Comparison of ENCODE assay signal across 8 cellular contexts in the genomic region with DNA sequence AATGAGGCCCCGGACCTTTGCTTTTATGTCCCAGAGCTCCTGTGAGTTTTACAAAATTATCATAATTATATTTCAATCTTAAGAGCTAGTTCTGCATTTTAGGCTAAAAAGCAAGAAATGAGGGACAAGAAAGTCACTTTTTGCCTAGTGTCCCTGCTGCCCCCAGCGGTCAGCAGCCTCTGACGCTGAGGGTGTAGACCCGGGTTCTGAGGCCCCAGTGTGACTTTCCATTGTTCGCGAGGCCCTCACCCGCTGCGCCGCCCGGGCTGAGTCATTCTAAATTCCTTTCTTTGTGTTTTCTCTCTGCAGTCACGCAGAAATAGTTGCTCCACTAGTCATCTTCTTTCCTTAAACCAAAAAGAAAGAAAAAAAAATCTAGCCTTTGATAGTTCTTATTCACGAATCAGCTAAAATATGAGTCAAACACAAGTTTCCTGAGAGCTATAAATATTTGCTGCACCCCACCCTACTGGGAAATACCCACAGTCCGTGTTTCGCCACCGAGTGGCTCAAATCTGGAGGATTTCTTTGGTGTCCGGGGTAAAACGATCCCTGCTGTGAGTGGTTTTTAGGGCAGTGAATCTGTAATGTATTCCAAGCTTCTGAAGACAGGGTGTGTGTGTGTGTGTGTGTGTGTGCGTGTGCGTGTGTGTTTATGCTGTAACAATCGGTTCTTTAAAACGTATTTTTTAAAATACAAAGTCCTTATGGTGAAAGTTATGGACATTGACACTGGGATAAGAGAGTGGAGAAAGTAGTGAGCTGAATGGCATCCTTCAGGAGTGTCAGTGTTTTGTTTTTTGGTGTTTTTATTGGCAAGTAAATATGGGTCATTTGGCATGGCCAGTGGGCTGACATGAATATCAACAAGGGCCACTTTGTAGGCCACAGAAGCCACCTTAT. TPM values are rescaled to one million over a fixed set of nuclear protein-coding genes. Genes with fewer than 3 reads are reported as not detected.
DNase-seq lines count a peak whose midpoint lies in the region; ATAC-seq and TF ChIP-seq lines count a peak whose summit lies in the region.

No MANE protein-coding gene starts in this region.

- H3K27ac Mint-ChIP-seq in naive B cell = peak overlapping the region; percentile 98 to 100 (median 99)

- no peaks in the 10 kb centered on the region for H3K27me3 Mint-ChIP-seq in naive B cell

- peaks cover 12 to 43% (median 14%) of the 10 kb centered on the region in 3 donors for H3K4me1 Mint-ChIP-seq in naive B cell

- H3K9me3 ChIP-seq in OCI-LY3 (ENCODE audit: insufficient read depth, low read length) (no peaks in the 10 kb centered on the region), esophagus squamous epithelium (no peaks in the 10 kb centered on the region)

- no peaks in the 10 kb centered on the region for H3K36me3 ChIP-seq in OCI-LY3 (replicated peaks; ENCODE audit: low read depth, low read length)
- H3K36me3 ChIP-seq in esophagus squamous epithelium = no peaks in the 10 kb centered on the region

- peak in 1 of 4 donors; percentile 32 for TF ChIP-seq POLR2A in esophagus squamous epithelium (IDR thresholded peaks at IDR 0.05)

- H3K4me3 ChIP-seq in OCI-LY3 (ENCODE audit: low read length) = peak overlapping the region; percentile 72
- peak overlapping the region; percentile 12 to 50 (median 30) for H3K4me3 ChIP-seq in esophagus squamous epithelium

- peak overlapping the region; percentile 84 for H3K4me2 ChIP-seq in OCI-LY3 (ENCODE audit: low read length)

- H3K9me3 Mint-ChIP-seq in naive B cell = peaks cover 0 to 10% (median 5%) of the 10 kb centered on the region in 7 donors

- H3K27ac ChIP-seq in OCI-LY3 (ENCODE audit: low read length) (peak overlapping the region; percentile 69), esophagus squamous epithelium (peak overlapping the region; percentile 80 to 96 (median 92))

- no peaks in the 10 kb centered on the region for H3K79me2 ChIP-seq in OCI-LY3 (ENCODE audit: low read length)

- H3K9ac ChIP-seq in OCI-LY3 (ENCODE audit: low read length) = peak overlapping the region; percentile 67

- H3K4me1 ChIP-seq in OCI-LY3 (ENCODE audit: low read length) (peaks cover 28% of the 10 kb centered on the region), esophagus squamous epithelium (peaks cover 18 to 32% (median 24%) of the 10 kb centered on the region in 3 donors)

- WGBS in esophagus squamous epithelium, 2 donors = 0 to 3% methylated on average over 21 of the region's 21 CpGs

- peak; percentile 51 for TF ChIP-seq CTCF in OCI-LY3 (IDR thresholded peaks at IDR 0.05; ENCODE audit: low read depth, low read length)
- peak in 3 of 6 experiments; percentile 12 to 58 (median 30) for TF ChIP-seq CTCF in esophagus squamous epithelium (IDR thresholded peaks at IDR 0.05)

- H3K27me3 ChIP-seq in OCI-LY3 (ENCODE audit: low read depth, low read length) = no peaks in the 10 kb centered on the region
- H3K27me3 ChIP-seq in esophagus squamous epithelium = no peaks in the 10 kb centered on the region

- peaks cover 0 to 5% of the 10 kb centered on the region in 2 donors for H3K36me3 Mint-ChIP-seq in naive B cell

- H2AFZ ChIP-seq in OCI-LY3 (ENCODE audit: low read depth, low read length) = peak overlapping the region; percentile 90

- ATAC-seq in GM18499 (IDR thresholded peaks at IDR 0.05; ENCODE audit: insufficient read depth, unreplicated experiment) = peak; percentile 44
- ATAC-seq in HG02884 (IDR thresholded peaks at IDR 0.05; ENCODE audit: unreplicated experiment) = peak; percentile 86
- peak; percentile 73 to 76 for ATAC-seq in naive B cell (ENCODE audit: low read depth in 2 of 2)

- peak overlapping the region; percentile 78 to 93 (median 89) for H3K4me3 Mint-ChIP-seq in naive B cell

- H4K20me1 ChIP-seq in OCI-LY3 (ENCODE audit: insufficient read depth, low read length) = no peaks in the 10 kb centered on the region

- intact Hi-C loops in esophagus squamous epithelium (cut with DNase I) = loop anchor here (10.0 kb wide), 1 partner anchor 56 kb away; the partner anchor contains the start of gene EEF1A1

- DNase-seq in activated T-cell treated with anti-CD3 and anti-CD28 coated beads for 48 hours (ENCODE audit: low read depth) = peak; percentile 72
- DNase-seq in esophagus squamous epithelium (lab: John Stamatoyannopoulos, UW) = peak; percentile 22
- peak; percentile 56 for DNase-seq in naive B cell
- peak; percentile 58 to 68 for DNase-seq in stimulated activated CD8-positive, alpha-beta memory T cell treated with anti-CD3 and anti-CD28 coated beads, Interleukin-7, amount 100 ng/mL, for 48 hours (ENCODE audit: extremely low read depth in 1 of 2, low read depth in 1 of 2)
- DNase-seq in COLO668 (lab: John Stamatoyannopoulos, UW; ENCODE audit: unreplicated experiment) = no peak

RNA-seq across cellular contexts. Expression of gene EEF1A1, which starts 59.7 kb away (rescaled TPM):
- total RNA-seq in esophagus squamous epithelium = over 10,000 TPM in 1 of 4 donors, 1,000 to 10,000 TPM in 3; 4,136 to 11,610 (median 7,059) TPM
- over 10,000 TPM in 1 of 6 donors, 1,000 to 10,000 TPM in 5; 7,111 to 10,868 (median 8,890) TPM for polyA plus RNA-seq in naive B cell (ENCODE audit: low read depth in 6 of 6)
